In genomic region chr4:38523524-38524448, GRCh38 we compare ENCODE assay signal across 7 cellular contexts.
DNase-seq lines count a peak whose midpoint lies in the region; ATAC-seq and TF ChIP-seq lines count a peak whose summit lies in the region.

No MANE protein-coding gene starts in this region.

- H3K36me3 Mint-ChIP-seq in stimulated activated naive CD8-positive, alpha-beta T cell treated with anti-CD3 and anti-CD28 coated beads, Interleukin-15, Interleukin-2, amounts not matched to agents 100 ng/mL and 50 ng/mL, for 24 hours (ENCODE audit: low read depth): peaks cover 5% of the 10 kb centered on the region

- H3K4me3 ChIP-seq in epithelial cell of esophagus (ENCODE audit: low read length): no peak overlapping the region

- peak overlapping the region; percentile 45 for H3K27ac Mint-ChIP-seq in stimulated activated naive CD8-positive, alpha-beta T cell treated with anti-CD3 and anti-CD28 coated beads, Interleukin-15, Interleukin-2, amounts not matched to agents 100 ng/mL and 50 ng/mL, for 24 hours

- H3K9me3 Mint-ChIP-seq in stimulated activated naive CD8-positive, alpha-beta T cell treated with anti-CD3 and anti-CD28 coated beads, Interleukin-15, Interleukin-2, amounts not matched to agents 100 ng/mL and 50 ng/mL, for 24 hours: no peaks in the 10 kb centered on the region

- peaks cover 19% of the 10 kb centered on the region for H3K4me1 Mint-ChIP-seq in stimulated activated naive CD8-positive, alpha-beta T cell treated with anti-CD3 and anti-CD28 coated beads, Interleukin-15, Interleukin-2, amounts not matched to agents 100 ng/mL and 50 ng/mL, for 24 hours (ENCODE audit: low read depth)

- H3K4me3 Mint-ChIP-seq in stimulated activated naive CD8-positive, alpha-beta T cell treated with anti-CD3 and anti-CD28 coated beads, Interleukin-15, Interleukin-2, amounts not matched to agents 100 ng/mL and 50 ng/mL, for 24 hours: no peak overlapping the region

- ATAC-seq in GM19043 (IDR thresholded peaks at IDR 0.05; ENCODE audit: low read depth, unreplicated experiment) (peak; percentile 97), HG02981 (IDR thresholded peaks at IDR 0.05; ENCODE audit: unreplicated experiment) (peak; percentile 98)

- no peak for TF ChIP-seq CTCF in epithelial cell of esophagus (IDR thresholded peaks at IDR 0.05; ENCODE audit: insufficient read depth, low read depth, low read length, missing control alignments)

- peaks cover 2% of the 10 kb centered on the region for H3K27me3 Mint-ChIP-seq in stimulated activated naive CD8-positive, alpha-beta T cell treated with anti-CD3 and anti-CD28 coated beads, Interleukin-15, Interleukin-2, amounts not matched to agents 100 ng/mL and 50 ng/mL, for 24 hours

- DNase-seq in T-helper 1 cell (peak in 3 of 5 donors; percentile 16 to 96 (median 29)), epithelial cell of esophagus (ENCODE audit: low read depth) (peak; percentile 52), cerebellar cortex (ENCODE audit: low spot score) (no peak), ecto neural progenitor cell (ENCODE audit: low spot score) (no peak)

Comparison
In these comparisons a context has a peak if more than half of its experiments do, and no peak if none do; other contexts are left out.
1. DNase-seq: peak in T-helper 1 cell (3 of 5) and epithelial cell of esophagus (single experiment); none in cerebellar cortex (single experiment) and ecto neural progenitor cell (single experiment).